ENCODE assay signal across 12 cellular contexts in the genomic region with DNA sequence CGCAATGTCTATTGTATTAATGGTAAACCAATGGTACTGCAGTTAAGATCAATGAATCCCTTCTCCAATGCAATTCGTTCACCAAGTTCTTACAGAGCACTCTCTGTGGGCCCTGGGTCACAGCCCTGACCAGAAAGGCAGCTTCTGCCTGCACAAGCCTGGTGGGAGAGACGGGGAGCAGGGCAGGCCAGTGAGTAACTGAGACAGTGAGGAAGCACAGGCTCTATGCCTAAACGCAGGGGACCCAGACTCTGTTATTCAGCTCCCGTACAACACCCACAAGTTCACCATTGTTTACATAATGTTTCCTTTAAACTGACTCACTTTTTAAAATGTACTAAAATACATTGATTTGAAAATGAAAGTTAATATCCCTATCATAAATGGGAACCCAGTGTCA. TPM values are rescaled to one million over a fixed set of nuclear protein-coding genes. Genes with fewer than 3 reads are reported as not detected.
DNase-seq lines count a peak whose midpoint lies in the region; TF ChIP-seq lines count a peak whose summit lies in the region.
"Had no signal": no experiment of that assay in that cellular context is flagged by ENCODE, and none has a peak within 500 bp of the region (broad histone marks: within the 10 kb centered on the region; RNA-seq: fewer than 3 reads in every experiment).

No MANE protein-coding gene starts in this region.

- no peak overlapping the region for H3K56ac ChIP-seq in H9 (ENCODE audit: insufficient read length, low read depth, low read length)

- DNase-seq in CD14-positive monocyte (ENCODE audit: low spot score) (no peak), H9 (peak; percentile 22), dermis blood vessel endothelial cell (peak; percentile 36), nephron progenitor cell (no peak), superior temporal gyrus (ENCODE audit: extremely low spot score) (no peak), DMS153 (lab: John Stamatoyannopoulos, UW) (no peak), DMS79 (lab: John Stamatoyannopoulos, UW) (no peak)
- DNase-seq: activated CD8-positive, alpha-beta memory T cell treated with anti-CD3 and anti-CD28 coated beads, Interleukin-2, amount 10 ng/mL, durations not matched to agents 7 days and 5 days; Calu3; mesendoderm; NCI-H187 had no signal

- no peak overlapping the region for H3K4ac ChIP-seq in H9 (ENCODE audit: low read depth, low read length)

- H3K9me3 Mint-ChIP-seq in CD14-positive monocyte (peaks cover 0 to 3% (median 0%) of the 10 kb centered on the region in 7 donors), H9 (no peaks in the 10 kb centered on the region), nephron progenitor cell (peaks cover 23% of the 10 kb centered on the region)

- no peaks in the 10 kb centered on the region for H3K9me3 ChIP-seq in H9 (ENCODE audit: control insufficient read depth, low read depth, low read length)
- H3K9me3 ChIP-seq: prostate gland had no signal

- H4K91ac ChIP-seq in H9 (ENCODE audit: insufficient read length, low read depth, low read length) = no peak overlapping the region

- no peak overlapping the region for H3K4me2 ChIP-seq in H9 (ENCODE audit: insufficient read depth, insufficient read length, low read length)

- H4K20me1 ChIP-seq in H9 (ENCODE audit: control insufficient read depth, insufficient read depth, insufficient read length) = no peaks in the 10 kb centered on the region

- no peaks in the 10 kb centered on the region for H3K27me3 ChIP-seq in H9 (ENCODE audit: insufficient read depth, low read length)

- no peak overlapping the region for H2BK20ac ChIP-seq in H9 (ENCODE audit: low read depth, low read length, poor library complexity, severe bottlenecking)

- no peak overlapping the region for H3K9ac ChIP-seq in H9 (ENCODE audit: extremely low read depth, insufficient read length, low read length)

- H3K79me2 ChIP-seq in H9 (ENCODE audit: insufficient read depth, low read length) = no peaks in the 10 kb centered on the region

- H3K4me1 Mint-ChIP-seq in CD14-positive monocyte = peaks cover 24% of the 10 kb centered on the region
- peaks cover 9 to 13% of the 10 kb centered on the region in 2 experiments; a peak in 3 of 4 replicates for H3K4me1 Mint-ChIP-seq in H9
- H3K4me1 Mint-ChIP-seq in nephron progenitor cell = peaks cover 20% of the 10 kb centered on the region

- no peak overlapping the region for H4K8ac ChIP-seq in H9 (replicated peaks; ENCODE audit: insufficient read length, low read depth, low read length)

- H2BK12ac ChIP-seq in H9 (ENCODE audit: insufficient read length, low read depth, low read length) = no peak overlapping the region

- no peak overlapping the region for H2BK120ac ChIP-seq in H9 (ENCODE audit: low read depth, low read length, poor library complexity, severe bottlenecking)

- H3T11ph ChIP-seq in H9 (ENCODE audit: low read length) = no peak overlapping the region

- H3K27ac ChIP-seq in H9 (ENCODE audit: insufficient read length, low read depth, low read length) = no peak overlapping the region
- H3K27ac ChIP-seq: prostate gland had no signal

- H3K27me3 Mint-ChIP-seq in CD14-positive monocyte (ENCODE audit: low read depth in 3 of 3) = peaks cover 0 to 4% (median 0%) of the 10 kb centered on the region in 3 donors
- no peaks in the 10 kb centered on the region for H3K27me3 Mint-ChIP-seq in H9 (ENCODE audit: low read depth)
- no peaks in the 10 kb centered on the region for H3K27me3 Mint-ChIP-seq in nephron progenitor cell (ENCODE audit: low read depth, poor library complexity)
- H3K27me3 Mint-ChIP-seq: activated CD8-positive, alpha-beta memory T cell treated with anti-CD3 and anti-CD28 coated beads, Interleukin-2, amount 10 ng/mL, durations not matched to agents 7 days and 5 days had no signal

- intact Hi-C loops in CD14-positive monocyte (cut with micrococcal nuclease) = no loop called here

- no peak for TF ChIP-seq CTCF in CD14-positive monocyte (IDR thresholded peaks at IDR 0.05)
- TF ChIP-seq CTCF in H9 (conservative IDR thresholded peaks at IDR 0.05) = no peak
- TF ChIP-seq CTCF in nephron progenitor cell (IDR thresholded peaks at IDR 0.05) = no peak

- no peak overlapping the region for H2AFZ ChIP-seq in H9 (ENCODE audit: low read length)

- H3K14ac ChIP-seq in H9 (ENCODE audit: insufficient read depth, low read length) = no peak overlapping the region

- WGBS in H9 (ENCODE audit: extremely low coverage, insufficient read length, low lambda C conversion rate) = no CpG with 5 or more reads among the region's 5 CpGs

- peak overlapping the region; percentile 48 to 93 (median 79) for H3K27ac Mint-ChIP-seq in CD14-positive monocyte
- peak overlapping the region in 1 of 3 experiments; percentile 67; a peak in 2 of 7 replicates for H3K27ac Mint-ChIP-seq in H9
- H3K27ac Mint-ChIP-seq in nephron progenitor cell = peak overlapping the region; percentile 36
- H3K27ac Mint-ChIP-seq: activated CD8-positive, alpha-beta memory T cell treated with anti-CD3 and anti-CD28 coated beads, Interleukin-2, amount 10 ng/mL, durations not matched to agents 7 days and 5 days had no signal

- no peak overlapping the region for H2BK15ac ChIP-seq in H9 (ENCODE audit: low read depth, low read length)

- peak overlapping the region in 1 of 2 donors; percentile 52 for H3K4me3 Mint-ChIP-seq in CD14-positive monocyte
- no peak overlapping the region for H3K4me3 Mint-ChIP-seq in H9
- no peak overlapping the region for H3K4me3 Mint-ChIP-seq in nephron progenitor cell
- H3K4me3 Mint-ChIP-seq: activated CD8-positive, alpha-beta memory T cell treated with anti-CD3 and anti-CD28 coated beads, Interleukin-2, amount 10 ng/mL, durations not matched to agents 7 days and 5 days had no signal

- H3K23ac ChIP-seq in H9 (ENCODE audit: insufficient read length, low read depth, low read length) = no peak overlapping the region

- no peak overlapping the region for H2BK5ac ChIP-seq in H9 (ENCODE audit: insufficient read length, low read length)

- H3K18ac ChIP-seq in H9 (ENCODE audit: insufficient read length, low read depth, low read length) = no peak overlapping the region

- H3K36me3 Mint-ChIP-seq in CD14-positive monocyte (peaks cover 91 to 94% of the 10 kb centered on the region in 2 donors), H9 (ENCODE audit: insufficient read depth in 1 of 3, low read depth in 3 of 3) (peaks cover 69 to 75% (median 71%) of the 10 kb centered on the region in 3 experiments), nephron progenitor cell (ENCODE audit: low read depth) (peaks cover 50% of the 10 kb centered on the region)
- H3K36me3 Mint-ChIP-seq: activated CD8-positive, alpha-beta memory T cell treated with anti-CD3 and anti-CD28 coated beads, Interleukin-2, amount 10 ng/mL, durations not matched to agents 7 days and 5 days had no signal

- H2AK5ac ChIP-seq in H9 (ENCODE audit: insufficient read length, low read length) = no peak overlapping the region

- no peaks in the 10 kb centered on the region for H3K79me1 ChIP-seq in H9 (ENCODE audit: insufficient read depth, low read depth, low read length, poor library complexity, severe bottlenecking)

- H3K4me1 ChIP-seq in H9 (ENCODE audit: insufficient read depth, low read length) = no peaks in the 10 kb centered on the region
- H3K4me1 ChIP-seq: prostate gland had no signal

- H4K5ac ChIP-seq in H9 (ENCODE audit: insufficient read length, low read depth, low read length) = no peak overlapping the region

- H3K23me2 ChIP-seq in H9 (ENCODE audit: insufficient read length, low read depth, low read length, poor library complexity, severe bottlenecking) = no peaks in the 10 kb centered on the region

RNA-seq across cellular contexts. Expression of gene CTSL, which starts 40.5 kb away (rescaled TPM):
- polyA plus RNA-seq in CD14-positive monocyte = 10 to 100 TPM; 22.0 to 28.3 TPM
- total RNA-seq in H9 (2021) (28.9 and 33.4 TPM in 2 replicates), dermis blood vessel endothelial cell (335 and 345 TPM in 2 replicates)

Comparison
In these comparisons a context has a peak if more than half of its experiments do, and no peak if none do; other contexts are left out.
1. DNase-seq: peak in H9 (single experiment) and dermis blood vessel endothelial cell (single experiment); none in CD14-positive monocyte (single experiment), nephron progenitor cell (single experiment), superior temporal gyrus (single experiment), DMS153 (single experiment) and DMS79 (single experiment).